Comparison of ENCODE assay signal across 13 cellular contexts in genomic region chr17:12727076-12727750, GRCh38.
DNase-seq lines count a peak whose midpoint lies in the region; ATAC-seq and TF ChIP-seq lines count a peak whose summit lies in the region.
"Had no signal": no experiment of that assay in that cellular context is flagged by ENCODE, and none has a peak within 500 bp of the region (broad histone marks: within the 10 kb centered on the region; RNA-seq: fewer than 3 reads in every experiment).

No MANE protein-coding gene starts in this region.

- BruUV-seq in PC-3 (replicated peaks; lab: Mats Ljungman, UMichigan): no TSS peak

- no peak overlapping the region for H3K4me2 ChIP-seq in PC-3 (ENCODE audit: low read length)

- POLR2A ChIA-PET in PC-3 (lab: Charles Lee; ENCODE audit: unreplicated experiment): no interaction called here

- no peak overlapping the region for H3K27ac ChIP-seq in PC-3 (ENCODE audit: low read length)
- H3K27ac ChIP-seq: VCaP had no signal

- H3K4me3 ChIP-seq in PC-3 (ENCODE audit: low read length): no peak overlapping the region

- H3K36me3 ChIP-seq in PC-3 (ENCODE audit: low read depth, low read length): no peaks in the 10 kb centered on the region

- intact Hi-C loops in PC-3 (cut with micrococcal nuclease) (no loop called here), head of caudate nucleus (cut with DNase I) (no loop called here)

- no peak overlapping the region for H3K9ac ChIP-seq in PC-3 (ENCODE audit: low read length)

- H4K20me1 ChIP-seq in PC-3 (ENCODE audit: low read length): no peaks in the 10 kb centered on the region

- H3K9me3 ChIP-seq in PC-3 (ENCODE audit: low read length): no peaks in the 10 kb centered on the region

- no peaks in the 10 kb centered on the region for H3K9me2 ChIP-seq in PC-3 (replicated peaks; ENCODE audit: low read length)

- no peak for TF ChIP-seq CTCF in PC-3 (conservative IDR thresholded peaks at IDR 0.05; ENCODE audit: low read depth, low read length)

- no peak overlapping the region for H2AFZ ChIP-seq in PC-3 (ENCODE audit: low read length)

- 0 out of 2 replicates have a peak, but pooled peaks cover 6% of the 10 kb centered on the region for H3K27me3 ChIP-seq in PC-3 (ENCODE audit: low read length)

- DNase-seq in Caki2 (ENCODE audit: low read depth) (peak; percentile 60), PC-3 (peak; percentile 16), fibroblast of peridontal ligament (ENCODE audit: extremely low read depth) (peak; percentile 65), renal cortical epithelial cell (ENCODE audit: low read depth) (peak; percentile 11), NAMALWA (ENCODE audit: low spot score) (no peak), head of caudate nucleus (no peak), NCI-H1436 (lab: John Stamatoyannopoulos, UW) (no peak)
- DNase-seq in stimulated activated naive CD8-positive, alpha-beta T cell treated with anti-CD3 and anti-CD28 coated beads, Interleukin-15, Interleukin-2, amounts not matched to agents 100 U/mL and 50 U/mL, for 24 hours: no peak
- DNase-seq: activated CD8-positive, alpha-beta memory T cell treated with anti-CD3 and anti-CD28 coated beads for 24 hours; GDM1; H7; stimulated activated CD4-positive, alpha-beta T cell treated with anti-CD3 and anti-CD28 coated beads, Interleukin-1b, Interleukin-23, amount 100 ng/mL, for 48 hours had no signal

- in situ Hi-C loops in Caki2 (cut with HindIII; ENCODE audit: low pct_unique_long_range_greater_than_20kb, low sequenced_read_pairs): no loop called here

- CTCF ChIA-PET in PC-3 (lab: Charles Lee): no interaction called here

- H3K79me2 ChIP-seq in PC-3 (ENCODE audit: low read length): no peaks in the 10 kb centered on the region

- no peaks in the 10 kb centered on the region for H3F3A ChIP-seq in PC-3 (ENCODE audit: low read length, unreplicated experiment)

- 0 out of 2 replicates have a peak, but pooled peaks cover 6% of the 10 kb centered on the region for H3K4me1 ChIP-seq in PC-3 (ENCODE audit: insufficient read depth, low read length)

- ATAC-seq in PC-3: no peak
- ATAC-seq in stimulated activated naive CD8-positive, alpha-beta T cell treated with anti-CD3 and anti-CD28 coated beads, Interleukin-15, Interleukin-2, amounts not matched to agents 100 U/mL and 50 U/mL, for 24 hours: no peak

Comparison
In these comparisons a context has a peak if more than half of its experiments do, and no peak if none do; other contexts are left out.
1. DNase-seq: peak in Caki2 (single experiment), PC-3 (single experiment), fibroblast of peridontal ligament (single experiment) and renal cortical epithelial cell (single experiment); none in stimulated activated naive CD8-positive, alpha-beta T cell treated with anti-CD3 and anti-CD28 coated beads, Interleukin-15, Interleukin-2, amounts not matched to agents 100 U/mL and 50 U/mL, for 24 hours (single experiment), NAMALWA (single experiment), head of caudate nucleus (0 of 42) and NCI-H1436 (single experiment).